Comparison of ENCODE assay signal across 12 cellular contexts in the genomic region with DNA sequence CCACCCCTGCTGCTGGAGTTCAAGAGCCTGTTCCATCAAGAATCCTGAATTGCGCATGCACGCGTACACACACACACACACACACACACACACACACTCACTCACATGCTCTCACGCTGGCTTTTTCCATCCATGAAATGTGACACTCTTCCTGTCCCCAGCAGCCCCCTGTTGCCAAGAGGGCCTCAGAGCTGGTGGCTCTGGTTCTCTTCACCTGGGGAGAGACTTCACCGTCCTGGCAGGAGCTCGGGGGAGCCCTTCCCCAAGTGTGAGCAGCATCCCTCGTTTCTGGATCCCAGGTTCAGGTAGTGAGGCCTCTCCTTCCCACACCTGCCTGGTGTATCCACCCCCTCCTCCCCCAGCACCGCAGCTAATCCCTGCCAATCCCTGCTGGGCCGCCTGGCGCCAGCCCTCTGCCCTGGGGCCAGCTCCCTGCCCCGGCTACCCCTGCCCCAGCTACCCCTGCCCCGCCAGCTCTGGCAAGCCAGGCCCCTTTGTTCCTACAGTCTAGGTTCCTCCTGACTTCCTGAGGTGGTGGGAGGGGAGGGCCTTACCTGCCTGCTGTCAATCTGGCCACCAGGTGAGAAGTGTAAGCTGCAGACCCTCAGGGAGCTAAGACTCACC.
DNase-seq lines count a peak whose midpoint lies in the region; ATAC-seq and TF ChIP-seq lines count a peak whose summit lies in the region.
"Had no signal": no experiment of that assay in that cellular context is flagged by ENCODE, and none has a peak within 500 bp of the region (broad histone marks: within the 10 kb centered on the region; RNA-seq: fewer than 3 reads in every experiment).

No MANE protein-coding gene starts in this region.

- TF ChIP-seq POLR2A in erythroblast (IDR thresholded peaks at IDR 0.05; ENCODE audit: low read length), result no peak

- no peak for ATAC-seq in GM21381 (IDR thresholded peaks at IDR 0.05; ENCODE audit: unreplicated experiment)

- DNase-seq in COLO668 (lab: John Stamatoyannopoulos, UW; ENCODE audit: unreplicated experiment) (peak; percentile 90), NCI-H128 (lab: John Stamatoyannopoulos, UW; ENCODE audit: unreplicated experiment) (peak; percentile 87), NCI-H748 treated with DMSO at 0.1 percent for 48 hours (lab: John Stamatoyannopoulos, UW) (peak; percentile 8), iris pigment epithelial cell (ENCODE audit: low read depth) (peak; percentile 43), GM20000 (ENCODE audit: low spot score) (no peak), erythroblast (lab: John Stamatoyannopoulos, UW) (no peak), GM03348 (ENCODE audit: low spot score) (no peak)
- DNase-seq: activated CD4-positive, alpha-beta T cell treated with anti-CD3 and anti-CD28 coated beads, Interleukin-2, amount 10 ng/mL, durations not matched to agents 7 days and 5 days; activated naive CD4-positive, alpha-beta T cell treated with anti-CD3 and anti-CD28 coated beads for 36 hours; glutamatergic neuron; HCEC 1CT had no signal

- no peak for TF ChIP-seq CTCF in GM20000 (IDR thresholded peaks at IDR 0.05; ENCODE audit: extremely low read depth, missing control alignments)

Comparison
In these comparisons a context has a peak if more than half of its experiments do, and no peak if none do; other contexts are left out.
1. DNase-seq: peak in COLO668 (single experiment), NCI-H128 (single experiment), NCI-H748 treated with DMSO at 0.1 percent for 48 hours (single experiment) and iris pigment epithelial cell (single experiment); none in GM20000 (single experiment), erythroblast (0 of 2) and GM03348 (single experiment).